In the genomic region with DNA sequence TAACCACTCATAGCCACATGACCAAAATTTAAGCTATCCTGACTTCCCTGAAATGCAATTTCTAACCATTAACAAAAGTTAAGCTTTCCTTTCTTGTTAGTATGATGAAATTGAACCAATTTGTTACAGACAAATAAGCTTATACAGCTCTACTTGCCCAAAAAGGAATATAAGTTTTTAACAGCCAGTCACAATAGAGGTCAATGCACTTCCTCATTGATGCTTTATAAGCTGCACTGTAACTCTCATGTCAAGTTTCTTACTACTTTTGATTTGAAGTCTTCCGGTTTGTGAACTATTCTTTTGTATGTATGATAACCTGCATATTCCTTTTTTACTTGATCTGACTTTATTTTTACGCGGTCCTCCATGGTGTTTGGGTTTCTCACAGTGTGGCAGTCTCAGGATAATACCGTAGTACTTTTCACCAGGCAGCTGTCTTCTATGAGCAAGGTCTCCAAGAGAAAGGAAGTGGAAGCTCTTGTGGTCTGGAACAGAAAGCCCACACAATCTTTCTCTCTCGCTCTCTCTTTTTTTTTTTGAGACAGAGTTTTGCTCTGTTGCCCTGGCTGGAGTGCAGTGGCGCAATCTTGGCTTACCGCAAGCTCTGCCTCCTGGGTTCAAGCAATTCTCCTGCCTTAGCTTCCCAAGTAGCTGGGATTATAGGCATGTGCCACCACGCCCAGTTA, we compare ENCODE assay signal across 9 cellular contexts.
DNase-seq lines count a peak whose midpoint lies in the region; ATAC-seq and TF ChIP-seq lines count a peak whose summit lies in the region.
"Had no signal": no experiment of that assay in that cellular context is flagged by ENCODE, and none has a peak within 500 bp of the region (broad histone marks: within the 10 kb centered on the region; RNA-seq: fewer than 3 reads in every experiment).

No MANE protein-coding gene starts in this region.

- H3K4me1 ChIP-seq in MM.1S (ENCODE audit: low read length) (no peaks in the 10 kb centered on the region), thoracic aorta (ENCODE audit: control insufficient read depth in 1 of 2, low read depth in 2 of 2) (peaks cover 0 to 10% of the 10 kb centered on the region in 2 donors)
- H3K4me1 ChIP-seq: parathyroid adenoma had no signal

- ATAC-seq in GM18498 (IDR thresholded peaks at IDR 0.05; ENCODE audit: unreplicated experiment): peak; percentile 88
- peak; percentile 79 for ATAC-seq in GM21737 (IDR thresholded peaks at IDR 0.05; ENCODE audit: unreplicated experiment)
- ATAC-seq in thoracic aorta (ENCODE audit: insufficient number of reproducible peaks, low FRiP score, low read depth): no peak

- H3K27ac Mint-ChIP-seq in activated naive CD8-positive, alpha-beta T cell treated with anti-CD3 and anti-CD28 coated beads for 36 hours: peak overlapping the region; percentile 94

- H3K27me3 Mint-ChIP-seq in activated naive CD8-positive, alpha-beta T cell treated with anti-CD3 and anti-CD28 coated beads for 36 hours: no peaks in the 10 kb centered on the region

- H3K27ac ChIP-seq in MM.1S (ENCODE audit: low read length) (no peak overlapping the region), thoracic aorta (no peak overlapping the region)
- H3K27ac ChIP-seq: parathyroid adenoma had no signal

- H2AFZ ChIP-seq in MM.1S (ENCODE audit: low read length): no peak overlapping the region
- H2AFZ ChIP-seq: parathyroid adenoma had no signal

- no peaks in the 10 kb centered on the region for H4K20me1 ChIP-seq in MM.1S (ENCODE audit: insufficient read depth, low read length)

- no peaks in the 10 kb centered on the region for H3F3A ChIP-seq in MM.1S (ENCODE audit: insufficient read depth, low read length)

- no peaks in the 10 kb centered on the region for H3K36me3 ChIP-seq in MM.1S (replicated peaks; ENCODE audit: insufficient read depth, low read length)
- H3K36me3 ChIP-seq in thoracic aorta: no peaks in the 10 kb centered on the region

- H3K4me1 Mint-ChIP-seq in activated naive CD8-positive, alpha-beta T cell treated with anti-CD3 and anti-CD28 coated beads for 36 hours: peaks cover 61% of the 10 kb centered on the region

- peak overlapping the region; percentile 62 for H3K4me3 Mint-ChIP-seq in activated naive CD8-positive, alpha-beta T cell treated with anti-CD3 and anti-CD28 coated beads for 36 hours

- no peaks in the 10 kb centered on the region for H3K79me2 ChIP-seq in MM.1S (ENCODE audit: low read length)
- H3K79me2 ChIP-seq: parathyroid adenoma had no signal

- H3K9me3 ChIP-seq in MM.1S (replicated peaks; ENCODE audit: insufficient read depth, low read length): no peaks in the 10 kb centered on the region
- H3K9me3 ChIP-seq in thoracic aorta: no peaks in the 10 kb centered on the region

- H3K9ac ChIP-seq in MM.1S (ENCODE audit: low read length): no peak overlapping the region
- H3K9ac ChIP-seq: parathyroid adenoma had no signal

- H3K4me2 ChIP-seq in MM.1S (ENCODE audit: low read depth, low read length): 0 out of 2 replicates have a peak overlapping the region, but pooled peaks have one; percentile 27

- TF ChIP-seq CTCF in MM.1S (IDR thresholded peaks at IDR 0.05; ENCODE audit: low read length) (no peak), thoracic aorta (IDR thresholded peaks at IDR 0.05) (no peak)

- H3K9me2 ChIP-seq in MM.1S (replicated peaks; ENCODE audit: insufficient read depth, low read length): no peaks in the 10 kb centered on the region

- DNase-seq in MM.1S (peak; percentile 53), thoracic aorta (ENCODE audit: low spot score) (no peak), DMS 273 (lab: John Stamatoyannopoulos, UW; ENCODE audit: unreplicated experiment) (no peak), SHP77 treated with DMSO at 0.1 percent for 48 hours (lab: John Stamatoyannopoulos, UW) (no peak), HPDE6-E6E7 (ENCODE audit: extremely low spot score) (no peak)
- DNase-seq in activated naive CD8-positive, alpha-beta T cell treated with anti-CD3 and anti-CD28 coated beads for 36 hours: peak; percentile 37

- peaks cover 16% of the 10 kb centered on the region for H3K9me3 Mint-ChIP-seq in activated naive CD8-positive, alpha-beta T cell treated with anti-CD3 and anti-CD28 coated beads for 36 hours

- H3K4me3 ChIP-seq in MM.1S (ENCODE audit: low read length): no peak overlapping the region
- H3K4me3 ChIP-seq in thoracic aorta: peak overlapping the region; percentile 16

- H3K27me3 ChIP-seq in MM.1S (replicated peaks; ENCODE audit: insufficient read depth, low read length) (no peaks in the 10 kb centered on the region), thoracic aorta (replicated peaks; ENCODE audit: insufficient read depth) (no peaks in the 10 kb centered on the region)

- peaks cover 28% of the 10 kb centered on the region for H3K36me3 Mint-ChIP-seq in activated naive CD8-positive, alpha-beta T cell treated with anti-CD3 and anti-CD28 coated beads for 36 hours

Comparison
In these comparisons a context has a peak if more than half of its experiments do, and no peak if none do; other contexts are left out.
1. DNase-seq: peak in MM.1S (single experiment) and activated naive CD8-positive, alpha-beta T cell treated with anti-CD3 and anti-CD28 coated beads for 36 hours (single experiment); none in thoracic aorta (single experiment), DMS 273 (single experiment), SHP77 treated with DMSO at 0.1 percent for 48 hours (single experiment) and HPDE6-E6E7 (single experiment).